ENCODE assay signal across 8 cellular contexts in genomic region chr10:102673961-102674511, GRCh38. TPM values are rescaled to one million over a fixed set of nuclear protein-coding genes. Genes with fewer than 3 reads are reported as not detected.
DNase-seq lines count a peak whose midpoint lies in the region; TF ChIP-seq lines count a peak whose summit lies in the region.

No MANE protein-coding gene starts in this region.

- H3K4me3 ChIP-seq in ascending aorta = peak overlapping the region; percentile 5 to 47
- H3K4me3 ChIP-seq in hepatocyte = no peak overlapping the region
- H3K4me3 ChIP-seq in vagina = peak overlapping the region; percentile 18 to 27

- H3K36me3 Mint-ChIP-seq in T-helper 2 cell treated with Interferon-gamma antibody and Interleukin-4, amounts not matched to agents 5 μg/mL and 100 μg/mL, for 36 hours (ENCODE audit: low read depth) = peaks cover 2% of the 10 kb centered on the region

- DNase-seq in NOMO-1 treated with DMSO at 0.1 percent for 48 hours (lab: John Stamatoyannopoulos, UW; ENCODE audit: unreplicated experiment) = peak; percentile 22
- DNase-seq in NOMO-1 treated with dmso at 0.1 percent for 144 hours (lab: John Stamatoyannopoulos, UW; ENCODE audit: unreplicated experiment) = no peak
- DNase-seq in T-helper 2 cell treated with Interferon-gamma antibody and Interleukin-4, amounts not matched to agents 5 μg/mL and 100 μg/mL, for 36 hours (ENCODE audit: low spot score) = peak; percentile 62
- DNase-seq in ascending aorta (ENCODE audit: low spot score in 2 of 2) = peak; percentile 31 to 86
- peak; percentile 52 for DNase-seq in hepatocyte (ENCODE audit: low spot score)
- DNase-seq in putamen (ENCODE audit: low spot score) = peak; percentile 86
- DNase-seq in vagina (ENCODE audit: extremely low spot score in 2 of 2) = peak in 1 of 2 donors; percentile 87
- no peak for DNase-seq in NCI-H446 treated with DMSO at 0.1 percent for 48 hours (lab: John Stamatoyannopoulos, UW)

- H4K20me1 ChIP-seq in hepatocyte (ENCODE audit: insufficient read depth, poor library complexity, severe bottlenecking) = no peaks in the 10 kb centered on the region

- no peak for TF ChIP-seq POLR2A in vagina (IDR thresholded peaks at IDR 0.05)

- no peaks in the 10 kb centered on the region for H3K79me2 ChIP-seq in hepatocyte

- H3K4me2 ChIP-seq in hepatocyte = peak overlapping the region; percentile 69

- peak overlapping the region; percentile 78 for H3K27ac Mint-ChIP-seq in T-helper 2 cell treated with Interferon-gamma antibody and Interleukin-4, amounts not matched to agents 5 μg/mL and 100 μg/mL, for 36 hours

- H3K36me3 ChIP-seq in ascending aorta (no peaks in the 10 kb centered on the region), hepatocyte (replicated peaks; ENCODE audit: insufficient read depth, low read depth) (no peaks in the 10 kb centered on the region), vagina (no peaks in the 10 kb centered on the region)

- TF ChIP-seq CTCF in ascending aorta (IDR thresholded peaks at IDR 0.05) (no peak), hepatocyte (IDR thresholded peaks at IDR 0.05; ENCODE audit: poor library complexity) (no peak), vagina (IDR thresholded peaks at IDR 0.05) (no peak)

- peak overlapping the region; percentile 82 for H3K4me3 Mint-ChIP-seq in T-helper 2 cell treated with Interferon-gamma antibody and Interleukin-4, amounts not matched to agents 5 μg/mL and 100 μg/mL, for 36 hours

- H3K27ac ChIP-seq in ascending aorta (peak overlapping the region; percentile 77 to 78), hepatocyte (peak overlapping the region; percentile 93), vagina (peak overlapping the region; percentile 71)

- H2AFZ ChIP-seq in hepatocyte = peak overlapping the region; percentile 40

- WGBS in hepatocyte (ENCODE audit: low lambda C conversion rate, missing lambda C conversion rate) = 44% methylated on average over 17 of the region's 18 CpGs

- H3K4me1 ChIP-seq in ascending aorta (peaks cover 15 to 33% of the 10 kb centered on the region in 2 donors), hepatocyte (ENCODE audit: insufficient read depth) (peaks cover 68% of the 10 kb centered on the region), vagina (peaks cover 75% of the 10 kb centered on the region)

- H3K4me1 Mint-ChIP-seq in T-helper 2 cell treated with Interferon-gamma antibody and Interleukin-4, amounts not matched to agents 5 μg/mL and 100 μg/mL, for 36 hours (ENCODE audit: low read depth) = peaks cover 28% of the 10 kb centered on the region

- intact Hi-C loops in ascending aorta (cut with DNase I) (loop anchor here (2.0 kb wide), 1 partner anchor 41 kb away; the partner anchor contains the start of genes ARL3 and SFXN2), vagina (cut with DNase I) (no loop called here)

- H3K27me3 Mint-ChIP-seq in T-helper 2 cell treated with Interferon-gamma antibody and Interleukin-4, amounts not matched to agents 5 μg/mL and 100 μg/mL, for 36 hours (ENCODE audit: low read depth) = no peaks in the 10 kb centered on the region

- H3K9me3 ChIP-seq in ascending aorta = no peaks in the 10 kb centered on the region
- no peaks in the 10 kb centered on the region for H3K9me3 ChIP-seq in hepatocyte (ENCODE audit: low read depth)
- no peaks in the 10 kb centered on the region for H3K9me3 ChIP-seq in vagina

- H3K27me3 ChIP-seq in ascending aorta = no peaks in the 10 kb centered on the region
- no peaks in the 10 kb centered on the region for H3K27me3 ChIP-seq in hepatocyte
- H3K27me3 ChIP-seq in vagina = no peaks in the 10 kb centered on the region

- no peaks in the 10 kb centered on the region for H3K9me2 ChIP-seq in hepatocyte (replicated peaks; ENCODE audit: insufficient read depth)

- H3K9me3 Mint-ChIP-seq in T-helper 2 cell treated with Interferon-gamma antibody and Interleukin-4, amounts not matched to agents 5 μg/mL and 100 μg/mL, for 36 hours = no peaks in the 10 kb centered on the region

RNA-seq across cellular contexts. Expression of gene TRIM8, which starts 29.8 kb away (rescaled TPM):
- total RNA-seq in ascending aorta = 216 TPM
- total RNA-seq in hepatocyte = 41.3 and 53.3 TPM in 2 replicates
- polyA plus RNA-seq in hepatocyte = 61.2 and 63.4 TPM in 2 replicates
- 126 TPM for total RNA-seq in vagina

RNA-seq across cellular contexts. Expression of gene ARL3, which starts 40.2 kb away (rescaled TPM):
- 2.0 TPM for total RNA-seq in ascending aorta
- total RNA-seq in hepatocyte = 6.4 and 9.6 TPM in 2 replicates
- polyA plus RNA-seq in hepatocyte = 16.5 and 18.5 TPM in 2 replicates
- 7.4 TPM for total RNA-seq in vagina

RNA-seq across cellular contexts. Expression of gene SFXN2, which starts 40.4 kb away (rescaled TPM):
- total RNA-seq in ascending aorta (2.1 TPM), hepatocyte (6.2 and 17.5 TPM in 2 replicates), vagina (6.4 TPM)
- 12.3 and 15.7 TPM in 2 replicates for polyA plus RNA-seq in hepatocyte

Comparison
In these comparisons a context has a peak if more than half of its experiments do, and no peak if none do; other contexts are left out.
1. DNase-seq: peak in NOMO-1 treated with DMSO at 0.1 percent for 48 hours (single experiment), T-helper 2 cell treated with Interferon-gamma antibody and Interleukin-4, amounts not matched to agents 5 μg/mL and 100 μg/mL, for 36 hours (single experiment), ascending aorta (2 of 2), hepatocyte (single experiment) and putamen (single experiment); none in NOMO-1 treated with dmso at 0.1 percent for 144 hours (single experiment) and NCI-H446 treated with DMSO at 0.1 percent for 48 hours (single experiment).
2. Peak in every context shown above with its lines, with median percentiles within 50 percentile points of each other: H3K27ac ChIP-seq.